11 cellular contexts compared by ENCODE assay signal in the genomic region with DNA sequence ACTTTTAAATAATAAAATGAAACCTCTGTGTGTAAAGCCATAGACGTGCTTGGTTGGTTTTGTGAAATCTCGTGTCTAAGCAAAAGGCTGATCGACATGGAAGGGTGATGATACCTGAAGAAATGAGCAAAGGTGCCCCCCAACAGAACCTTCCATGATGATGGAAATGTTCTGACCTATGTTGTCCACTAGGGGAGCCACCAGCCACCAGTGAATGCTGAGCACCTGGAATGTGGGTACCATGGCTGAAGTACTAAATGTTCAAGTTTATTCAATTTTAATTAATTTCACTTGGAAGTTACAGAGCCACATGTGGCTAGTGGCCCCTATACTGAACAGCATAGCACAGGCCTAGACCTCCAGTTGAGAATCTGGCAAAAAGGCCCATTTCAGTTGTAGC.
DNase-seq lines count a peak whose midpoint lies in the region; ATAC-seq, FAIRE-seq and TF ChIP-seq lines count a peak whose summit lies in the region.
"Had no signal": no experiment of that assay in that cellular context is flagged by ENCODE, and none has a peak within 500 bp of the region (broad histone marks: within the 10 kb centered on the region; RNA-seq: fewer than 3 reads in every experiment).

No MANE protein-coding gene starts in this region.

- H3K4me3 ChIP-seq in BE2C (ENCODE audit: low read depth, low read length) (no peak overlapping the region), HCT116 (replicated peaks in 1 of 2; ENCODE audit: low read depth in 1 of 2, low read length in 2 of 2) (no peak overlapping the region), GM12878 (no peak overlapping the region), left lung (no peak overlapping the region)
- H3K4me3 ChIP-seq: colonic mucosa had no signal

- H3K36me3 ChIP-seq in BE2C, result no peaks in the 10 kb centered on the region
- no peaks in the 10 kb centered on the region for H3K36me3 ChIP-seq in HCT116 (ENCODE audit: control insufficient read depth in 1 of 2, insufficient read depth in 2 of 2, low read length in 2 of 2)
- H3K36me3 ChIP-seq in GM12878 (ENCODE audit: control insufficient read depth in 2 of 2, insufficient read depth in 2 of 2, low read length in 1 of 2), result no peaks in the 10 kb centered on the region
- no peaks in the 10 kb centered on the region for H3K36me3 ChIP-seq in left lung
- H3K36me3 ChIP-seq: colonic mucosa had no signal

- no peak for TF ChIP-seq POLR2A in HCT116 (IDR thresholded peaks at IDR 0.05; ENCODE audit: borderline replicate concordance, extremely low read depth, insufficient read depth, insufficient read length)
- no peak for TF ChIP-seq POLR2A in GM12878 (IDR thresholded peaks at IDR 0.05; ENCODE audit: low read depth, low read length)

- CTCF ChIA-PET in HCT116 (lab: Charles Lee) (interaction anchor here (1.0 to 8.0 kb wide), 6 partner anchors 15 to 212 kb away, joined by 4 to 66 read pairs (median 6); no protein-coding TSS in a partner anchor), GM12878 (lab: Yijun Ruan, JAX) (interaction anchor here (0.8 to 3.3 kb wide), 9 partner anchors 8 to 318 kb away, joined by 3 to 27 read pairs (median 4); no protein-coding TSS in a partner anchor)

- intact Hi-C loops in HCT116 (cut with micrococcal nuclease), result no loop called here
- intact Hi-C loops in GM12878 (cut with micrococcal nuclease; ENCODE audit: unreplicated experiment), result no loop called here
- intact Hi-C loops in left lung (cut with DNase I), result loop anchor here in 1 of 2 donors (10.0 kb wide), 1 partner anchor 200 kb away; the partner anchor contains the start of gene ALDH1A2

- H2AFZ ChIP-seq in HCT116 (ENCODE audit: low read depth, low read length, poor library complexity, severe bottlenecking) (peak overlapping the region; percentile 89), GM12878 (ENCODE audit: control insufficient read depth, low read depth, low read length) (no peak overlapping the region)

- H3K27ac ChIP-seq in HCT116 (ENCODE audit: low read depth, low read length), result no peak overlapping the region
- H3K27ac ChIP-seq in GM12878 (ENCODE audit: control insufficient read depth, insufficient read depth), result no peak overlapping the region
- no peak overlapping the region for H3K27ac ChIP-seq in left lung
- H3K27ac ChIP-seq: colonic mucosa had no signal

- SMC1A ChIA-PET in GM12878 (lab: Charles Lee; ENCODE audit: uncharacterized antibody, unreplicated experiment), result interaction anchor here (0.9 kb wide), 1 partner anchor 206 kb away, joined by 5 read pairs; no protein-coding TSS in a partner anchor

- no peak for TF ChIP-seq EP300 in GM12878 (IDR thresholded peaks at IDR 0.05; ENCODE audit: borderline replicate concordance in 1 of 2, control insufficient read depth in 1 of 2, low read depth in 2 of 2, low read length in 2 of 2)

- FAIRE-seq in GM12878 (lab: Jason Lieb, UNC), result no peak

- TF ChIP-seq CTCF in BE2C (IDR thresholded peaks at IDR 0.05; ENCODE audit: low read depth, low read length) (peak; percentile 74), HCT116 (IDR thresholded peaks at IDR 0.05 in 2 of 3, conservative IDR thresholded peaks at IDR 0.05 in 1 of 3; ENCODE audit: borderline replicate concordance in 1 of 3, insufficient read depth in 1 of 3, low read depth in 2 of 3, low read length in 2 of 3) (peak; percentile 11 to 73 (median 67); a peak in 5 of 6 replicates), GM12878 (IDR thresholded peaks at IDR 0.05 in 2 of 3, conservative IDR thresholded peaks at IDR 0.05 in 1 of 3; ENCODE audit: control insufficient read depth in 2 of 3, extremely low read depth in 1 of 3, insufficient read depth in 1 of 3, low read depth in 3 of 3, low read length in 3 of 3) (peak; percentile 23 to 50 (median 45); a peak in 5 of 6 replicates), left lung (IDR thresholded peaks at IDR 0.05) (peak; percentile 21 to 38)

- ATAC-seq in HCT116, result peak; percentile 59; the same call in 1 of the 2 replicates
- peak; percentile 51; the same call in 1 of the 3 replicates for ATAC-seq in GM12878
- peak; percentile 56 for ATAC-seq in left lung
- no peak for ATAC-seq in GM21526 (IDR thresholded peaks at IDR 0.05; ENCODE audit: low FRiP score, unreplicated experiment)

- no peaks in the 10 kb centered on the region for H3K9me2 ChIP-seq in HCT116 (ENCODE audit: insufficient read depth)

- peak; percentile 24 for TF ChIP-seq RAD21 in HCT116 (IDR thresholded peaks at IDR 0.05; ENCODE audit: low read depth)
- no peak for TF ChIP-seq RAD21 in GM12878 (IDR thresholded peaks at IDR 0.05; ENCODE audit: insufficient read depth, low read depth, low read length)

- H3K79me2 ChIP-seq in HCT116 (ENCODE audit: insufficient read depth, low read length), result no peaks in the 10 kb centered on the region
- H3K79me2 ChIP-seq in GM12878 (ENCODE audit: control insufficient read depth, insufficient read depth, low read length), result no peaks in the 10 kb centered on the region

- no TSS peak for BruUV-seq in HCT116 (replicated peaks; lab: Mats Ljungman, UMichigan)
- BruUV-seq in GM12878 (replicated peaks; lab: Mats Ljungman, UMichigan), result no TSS peak

- RAD21 ChIA-PET in HCT116 (lab: Charles Lee; ENCODE audit: low non-redundant PET in 1 of 2, low total read pairs in 2 of 2, uncharacterized antibody in 2 of 2, unreplicated experiment in 2 of 2), result no interaction called here
- RAD21 ChIA-PET in GM12878 (lab: Charles Lee; ENCODE audit: unreplicated experiment), result interaction anchor here (0.9 to 1.0 kb wide), 2 partner anchors 205 to 206 kb away, joined by 3 read pairs; no protein-coding TSS in a partner anchor

- H3K9ac ChIP-seq in HCT116 (ENCODE audit: low read length) (no peak overlapping the region), GM12878 (ENCODE audit: control insufficient read depth, insufficient read depth, low read length) (no peak overlapping the region)

- H3K9me3 ChIP-seq in BE2C (0 out of 2 replicates have a peak, but pooled peaks cover 3% of the 10 kb centered on the region), HCT116 (ENCODE audit: control insufficient read depth in 1 of 2, insufficient read depth in 1 of 2, low read depth in 1 of 2, low read length in 2 of 2) (no peaks in the 10 kb centered on the region), GM12878 (replicated peaks; ENCODE audit: control insufficient read depth, insufficient read depth, low read length) (no peaks in the 10 kb centered on the region; the same call in 2 of the 3 replicates), left lung (no peaks in the 10 kb centered on the region)
- H3K9me3 ChIP-seq: colonic mucosa had no signal

- H3K4me2 ChIP-seq in HCT116 (ENCODE audit: low read length) (no peak overlapping the region), GM12878 (ENCODE audit: control insufficient read depth, insufficient read depth) (no peak overlapping the region)

- H3K4me1 ChIP-seq in BE2C, result no peaks in the 10 kb centered on the region
- no peaks in the 10 kb centered on the region for H3K4me1 ChIP-seq in HCT116 (ENCODE audit: control insufficient read depth in 1 of 2, insufficient read depth in 2 of 2, low read length in 2 of 2)
- no peaks in the 10 kb centered on the region for H3K4me1 ChIP-seq in GM12878 (ENCODE audit: control insufficient read depth, insufficient read depth, low read length)
- H3K4me1 ChIP-seq in left lung, result no peaks in the 10 kb centered on the region
- H3K4me1 ChIP-seq: colonic mucosa had no signal

- DNase-seq in BE2C (peak; percentile 27), HCT116 (ENCODE audit: low read depth, low spot score) (no peak), GM12878 (ENCODE audit: low read depth, low spot score) (no peak), left lung (no peak), nucleus accumbens (lab: John Stamatoyannopoulos, UW) (no peak), G401 (ENCODE audit: low spot score) (no peak)
- no peak for DNase-seq in activated CD4-positive, alpha-beta T cell treated with anti-CD3 and anti-CD28 coated beads for 4 hours
- DNase-seq: colonic mucosa, NCI-H1105, SHP77 had no signal

- POLR2A ChIA-PET in HCT116 (lab: Charles Lee), result no interaction called here
- POLR2A ChIA-PET in GM12878 (lab: Charles Lee), result no interaction called here

- H3K27me3 ChIP-seq in BE2C (no peaks in the 10 kb centered on the region), HCT116 (ENCODE audit: insufficient read depth, low read length) (no peaks in the 10 kb centered on the region), GM12878 (replicated peaks in 1 of 2; ENCODE audit: control insufficient read depth in 2 of 2, insufficient read depth in 2 of 2, low read length in 1 of 2) (no peaks in the 10 kb centered on the region), left lung (peaks cover 0 to 31% of the 10 kb centered on the region in 2 donors)
- H3K27me3 ChIP-seq: colonic mucosa had no signal

- in situ Hi-C loops in GM12878 (cut with MboI) (loop anchor here (5.0 to 10.0 kb wide), 2 partner anchors 202 to 300 kb away; partner anchors contain the start of gene ALDH1A2), G401 (cut with HindIII; ENCODE audit: low sequenced_read_pairs) (no loop called here)

- no peaks in the 10 kb centered on the region for H4K20me1 ChIP-seq in HCT116 (ENCODE audit: insufficient read depth)
- H4K20me1 ChIP-seq in GM12878 (ENCODE audit: control insufficient read depth, insufficient read depth), result no peaks in the 10 kb centered on the region

- WGBS in GM12878 (ENCODE audit: insufficient coverage, insufficient replicate concordance, low lambda C conversion rate, missing lambda C conversion rate), result 1% methylated on average over 3 of the region's 3 CpGs

TF ChIP-seq in HCT116, 20 proteins besides CTCF, POLR2A, EP300 and RAD21:
- no peak for TF ChIP-seq ZNF274 (IDR thresholded peaks at IDR 0.05; ENCODE audit: low read depth, low read length)
TF ChIP-seq in HCT116: peak in this region for 0.

TF ChIP-seq in GM12878, 131 proteins besides CTCF, POLR2A, EP300 and RAD21 (continues in another document):
- TF ChIP-seq RB1 (IDR thresholded peaks at IDR 0.05; ENCODE audit: borderline replicate concordance) (no peak), ZZZ3 (IDR thresholded peaks at IDR 0.05; ENCODE audit: control insufficient read depth, insufficient read length, low read depth) (no peak), GABPA (IDR thresholded peaks at IDR 0.05; ENCODE audit: low read depth) (no peak), EZH2 (IDR thresholded peaks at IDR 0.05; ENCODE audit: borderline replicate concordance, control insufficient read depth, low read depth, low read length) (no peak)
